In genomic region chr1:43650306-43650941, GRCh38 we compare ENCODE assay signal across 1 cellular context.
A peak's percentile ranks its signal among the peaks of the same experiment; 100 is the strongest.
TF ChIP-seq lines count a peak whose summit lies in the region.

No MANE protein-coding gene starts in this region.

TF ChIP-seq in K562, 482 proteins besides CTCF, POLR2A, EP300 and RAD21 (continued from another document and continues in another):
- TF ChIP-seq RREB1 (CRISPR knock-in tag; IDR thresholded peaks at IDR 0.05) (peak; percentile 97), MTA1 (IDR thresholded peaks at IDR 0.05; ENCODE audit: borderline replicate concordance) (peak; percentile 66), ARID4B (CRISPR knock-in tag; IDR thresholded peaks at IDR 0.05) (peak; percentile 92), L3MBTL2 (IDR thresholded peaks at IDR 0.05) (0 out of 2 replicates have a peak, but pooled peaks have one; percentile 18), MYBL2 (IDR thresholded peaks at IDR 0.05; ENCODE audit: low read depth) (peak; percentile 45; the same call in 1 of the 2 replicates), MYBL2 (CRISPR knock-in tag; IDR thresholded peaks at IDR 0.05; ENCODE audit: borderline replicate concordance) (no peak), ZMIZ1 (IDR thresholded peaks at IDR 0.05; ENCODE audit: low read depth in 2 of 2, low read length in 2 of 2) (peak in 1 of 2 experiments; percentile 79; a peak in 2 of 4 replicates), NFYB (IDR thresholded peaks at IDR 0.05; ENCODE audit: extremely low read depth, insufficient read length) (peak; percentile 38), SIN3A (IDR thresholded peaks at IDR 0.05; ENCODE audit: borderline replicate concordance in 2 of 2, control insufficient read depth in 1 of 2, low read depth in 2 of 2, low read length in 2 of 2) (peak; percentile 48 to 78; a peak in 2 of 4 replicates), PML (IDR thresholded peaks at IDR 0.05; ENCODE audit: low read length) (peak; percentile 73; the same call in 1 of the 2 replicates), CBX3 (IDR thresholded peaks at IDR 0.05; ENCODE audit: borderline replicate concordance in 1 of 2, low read length in 2 of 2) (no peak), SPI1 (IDR thresholded peaks at IDR 0.05; ENCODE audit: borderline replicate concordance, low read depth, low read length) (no peak), TRIM28 (IDR thresholded peaks at IDR 0.05) (peak; percentile 53; the same call in 1 of the 2 replicates), RBM39 (optimal IDR thresholded peaks at IDR 0.05; ENCODE audit: low read depth, low read length) (no peak), HSF4 (CRISPR knock-in tag; IDR thresholded peaks at IDR 0.05; ENCODE audit: borderline replicate concordance) (no peak), GTF2E2 (tag; IDR thresholded peaks at IDR 0.05) (peak; percentile 52; the same call in 1 of the 2 replicates), DACH1 (IDR thresholded peaks at IDR 0.05; ENCODE audit: partially characterized antibody) (peak; percentile 22), ZNF561 (CRISPR knock-in tag; conservative IDR thresholded peaks at IDR 0.05) (0 out of 2 replicates have a peak, but pooled peaks have one; percentile 47), SRF (CRISPR knock-in tag; IDR thresholded peaks at IDR 0.05) (peak; percentile 67 to 73; a peak in 2 of 4 replicates), CSDE1 (IDR thresholded peaks at IDR 0.05) (peak in 1 of 2 experiments; percentile 97; a peak in 2 of 4 replicates), RBFOX2 (IDR thresholded peaks at IDR 0.05; ENCODE audit: low read depth, low read length) (peak; percentile 93), HMGN3 (IDR thresholded peaks at IDR 0.05; ENCODE audit: borderline replicate concordance, extremely low read depth, insufficient read length, low read depth, low read length) (peak; percentile 74), ZNF263 (CRISPR knock-in tag; IDR thresholded peaks at IDR 0.05; ENCODE audit: borderline replicate concordance) (peak; percentile 64; the same call in 1 of the 2 replicates), KLF6 (CRISPR knock-in tag; IDR thresholded peaks at IDR 0.05; ENCODE audit: borderline replicate concordance) (peak; percentile 79), FOXJ3 (CRISPR knock-in tag; IDR thresholded peaks at IDR 0.05) (no peak), CEBPB (tag; IDR thresholded peaks at IDR 0.05) (peak; percentile 88), THAP12 (CRISPR knock-in tag; IDR thresholded peaks at IDR 0.05) (peak; percentile 70), NBN (IDR thresholded peaks at IDR 0.05; ENCODE audit: low read depth) (peak; percentile 74; the same call in 1 of the 2 replicates)
- TF ChIP-seq, protein P1, sequence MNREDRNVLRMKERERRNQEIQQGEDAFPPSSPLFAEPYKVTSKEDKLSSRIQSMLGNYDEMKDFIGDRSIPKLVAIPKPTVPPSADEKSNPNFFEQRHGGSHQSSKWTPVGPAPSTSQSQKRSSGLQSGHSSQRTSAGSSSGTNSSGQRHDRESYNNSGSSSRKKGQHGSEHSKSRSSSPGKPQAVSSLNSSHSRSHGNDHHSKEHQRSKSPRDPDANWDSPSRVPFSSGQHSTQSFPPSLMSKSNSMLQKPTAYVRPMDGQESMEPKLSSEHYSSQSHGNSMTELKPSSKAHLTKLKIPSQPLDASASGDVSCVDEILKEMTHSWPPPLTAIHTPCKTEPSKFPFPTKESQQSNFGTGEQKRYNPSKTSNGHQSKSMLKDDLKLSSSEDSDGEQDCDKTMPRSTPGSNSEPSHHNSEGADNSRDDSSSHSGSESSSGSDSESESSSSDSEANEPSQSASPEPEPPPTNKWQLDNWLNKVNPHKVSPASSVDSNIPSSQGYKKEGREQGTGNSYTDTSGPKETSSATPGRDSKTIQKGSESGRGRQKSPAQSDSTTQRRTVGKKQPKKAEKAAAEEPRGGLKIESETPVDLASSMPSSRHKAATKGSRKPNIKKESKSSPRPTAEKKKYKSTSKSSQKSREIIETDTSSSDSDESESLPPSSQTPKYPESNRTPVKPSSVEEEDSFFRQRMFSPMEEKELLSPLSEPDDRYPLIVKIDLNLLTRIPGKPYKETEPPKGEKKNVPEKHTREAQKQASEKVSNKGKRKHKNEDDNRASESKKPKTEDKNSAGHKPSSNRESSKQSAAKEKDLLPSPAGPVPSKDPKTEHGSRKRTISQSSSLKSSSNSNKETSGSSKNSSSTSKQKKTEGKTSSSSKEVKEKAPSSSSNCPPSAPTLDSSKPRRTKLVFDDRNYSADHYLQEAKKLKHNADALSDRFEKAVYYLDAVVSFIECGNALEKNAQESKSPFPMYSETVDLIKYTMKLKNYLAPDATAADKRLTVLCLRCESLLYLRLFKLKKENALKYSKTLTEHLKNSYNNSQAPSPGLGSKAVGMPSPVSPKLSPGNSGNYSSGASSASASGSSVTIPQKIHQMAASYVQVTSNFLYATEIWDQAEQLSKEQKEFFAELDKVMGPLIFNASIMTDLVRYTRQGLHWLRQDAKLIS (CRISPR knock-in tag; IDR thresholded peaks at IDR 0.05), result 0 out of 2 replicates have a peak, but pooled peaks have one; percentile 67
- TF ChIP-seq, protein P2, sequence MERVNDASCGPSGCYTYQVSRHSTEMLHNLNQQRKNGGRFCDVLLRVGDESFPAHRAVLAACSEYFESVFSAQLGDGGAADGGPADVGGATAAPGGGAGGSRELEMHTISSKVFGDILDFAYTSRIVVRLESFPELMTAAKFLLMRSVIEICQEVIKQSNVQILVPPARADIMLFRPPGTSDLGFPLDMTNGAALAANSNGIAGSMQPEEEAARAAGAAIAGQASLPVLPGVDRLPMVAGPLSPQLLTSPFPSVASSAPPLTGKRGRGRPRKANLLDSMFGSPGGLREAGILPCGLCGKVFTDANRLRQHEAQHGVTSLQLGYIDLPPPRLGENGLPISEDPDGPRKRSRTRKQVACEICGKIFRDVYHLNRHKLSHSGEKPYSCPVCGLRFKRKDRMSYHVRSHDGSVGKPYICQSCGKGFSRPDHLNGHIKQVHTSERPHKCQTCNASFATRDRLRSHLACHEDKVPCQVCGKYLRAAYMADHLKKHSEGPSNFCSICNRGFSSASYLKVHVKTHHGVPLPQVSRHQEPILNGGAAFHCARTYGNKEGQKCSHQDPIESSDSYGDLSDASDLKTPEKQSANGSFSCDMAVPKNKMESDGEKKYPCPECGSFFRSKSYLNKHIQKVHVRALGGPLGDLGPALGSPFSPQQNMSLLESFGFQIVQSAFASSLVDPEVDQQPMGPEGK (CRISPR knock-in tag; IDR thresholded peaks at IDR 0.05; ENCODE audit: borderline replicate concordance), result peak; percentile 89
